In the genomic region with DNA sequence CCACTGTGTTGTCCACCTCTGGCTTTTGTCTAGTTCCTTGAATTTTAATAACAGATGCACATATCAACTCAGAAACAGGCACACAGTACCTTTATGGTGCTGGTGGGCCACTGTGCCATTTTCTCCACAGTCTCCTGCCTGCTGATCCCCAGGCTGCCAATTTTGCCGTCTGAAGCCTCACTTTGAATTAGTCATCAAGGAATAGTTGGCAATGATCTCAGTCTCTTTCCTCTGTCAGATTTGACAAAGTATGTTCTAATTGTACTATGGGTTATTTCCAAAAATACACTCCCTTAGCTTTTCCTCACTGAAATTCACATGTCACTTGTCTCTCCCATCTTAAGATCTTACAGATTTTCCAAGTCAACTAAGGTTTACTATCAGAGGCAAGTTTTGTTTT, we compare ENCODE assay signal across 20 cellular contexts.
DNase-seq lines count a peak whose midpoint lies in the region; ATAC-seq, FAIRE-seq and TF ChIP-seq lines count a peak whose summit lies in the region.
"Had no signal": no experiment of that assay in that cellular context is flagged by ENCODE, and none has a peak within 500 bp of the region (broad histone marks: within the 10 kb centered on the region; RNA-seq: fewer than 3 reads in every experiment).

No MANE protein-coding gene starts in this region.

- FAIRE-seq in astrocyte (lab: Jason Lieb, UNC): no peak

- DNase-seq in GM04503 (ENCODE audit: low read depth): peak; percentile 30
- DNase-seq in astrocyte (ENCODE audit: low read depth): peak; percentile 71
- peak; percentile 43 to 67 for DNase-seq in foreskin fibroblast
- peak; percentile 77 for DNase-seq in sigmoid colon
- no peak for DNase-seq in activated naive CD4-positive, alpha-beta T cell treated with anti-CD3 and anti-CD28 coated beads, Interleukin-2, amount 50 U/mL, for 72 hours (ENCODE audit: low spot score in 2 of 2)
- no peak for DNase-seq in amniotic stem cell (lab: John Stamatoyannopoulos, UW)
- no peak for DNase-seq in natural killer cell
- DNase-seq in midbrain (lab: John Stamatoyannopoulos, UW): no peak
- DNase-seq: activated B cell treated with CpG ODN at 0.5 μM for 24 hours; activated naive CD8-positive, alpha-beta T cell treated with anti-CD3 and anti-CD28 coated beads for 36 hours; C1 segment of cervical spinal cord; colonic mucosa; DMS79; mesendoderm; NCI-H187; NCI-H510A treated with DMSO at 0.1 percent for 48 hours; T-cell; thyroid gland had no signal

- no peaks in the 10 kb centered on the region for H3K27me3 ChIP-seq in astrocyte (ENCODE audit: insufficient read depth, low read length)
- H3K27me3 ChIP-seq in sigmoid colon: no peaks in the 10 kb centered on the region
- H3K27me3 ChIP-seq: colonic mucosa, thyroid gland had no signal

- H3K27ac ChIP-seq in astrocyte (ENCODE audit: low read depth, low read length) (no peak overlapping the region), sigmoid colon (peak overlapping the region in 2 of 4 donors; percentile 41 to 46)
- H3K27ac ChIP-seq: colonic mucosa, parathyroid adenoma, thyroid gland had no signal

- no peak for ATAC-seq in activated naive CD4-positive, alpha-beta T cell treated with anti-CD3 and anti-CD28 coated beads, Interleukin-2, amount 50 U/mL, for 72 hours
- ATAC-seq in natural killer cell: no peak
- ATAC-seq: Panc1, T-cell had no signal

- intact Hi-C loops in sigmoid colon (cut with DNase I): loop anchor here (5.0 kb wide), 2 partner anchors 482 to 1142 kb away; partner anchors contain the start of gene TSHZ1
- intact Hi-C loops in natural killer cell (cut with micrococcal nuclease): no loop called here

- H3K4me1 Mint-ChIP-seq in astrocyte (ENCODE audit: low read depth, unreplicated experiment): peaks cover 15% of the 10 kb centered on the region
- H3K4me1 Mint-ChIP-seq in natural killer cell: peaks cover 5 to 8% of the 10 kb centered on the region in 2 donors

- H3K36me3 Mint-ChIP-seq in astrocyte (ENCODE audit: low read depth, unreplicated experiment) (peaks cover 29% of the 10 kb centered on the region), natural killer cell (no peaks in the 10 kb centered on the region)
- peaks cover 7 to 19% of the 10 kb centered on the region in 2 donors for H3K36me3 Mint-ChIP-seq in activated naive CD4-positive, alpha-beta T cell treated with anti-CD3 and anti-CD28 coated beads, Interleukin-2, amount 50 U/mL, for 72 hours

- H3K27ac Mint-ChIP-seq in astrocyte (ENCODE audit: unreplicated experiment) (no peak overlapping the region), natural killer cell (peak overlapping the region in 1 of 2 donors; percentile 17)
- H3K27ac Mint-ChIP-seq in activated naive CD4-positive, alpha-beta T cell treated with anti-CD3 and anti-CD28 coated beads, Interleukin-2, amount 50 U/mL, for 72 hours: no peak overlapping the region
- H3K27ac Mint-ChIP-seq: activated B cell treated with CpG ODN at 0.5 μM for 24 hours; activated naive CD8-positive, alpha-beta T cell treated with anti-CD3 and anti-CD28 coated beads for 36 hours; T-cell had no signal

- H3K4me3 Mint-ChIP-seq in astrocyte (ENCODE audit: unreplicated experiment): no peak overlapping the region
- H3K4me3 Mint-ChIP-seq in natural killer cell: no peak overlapping the region
- H3K4me3 Mint-ChIP-seq: activated B cell treated with CpG ODN at 0.5 μM for 24 hours; activated naive CD8-positive, alpha-beta T cell treated with anti-CD3 and anti-CD28 coated beads for 36 hours; T-cell had no signal

- H3K4me1 ChIP-seq in astrocyte (ENCODE audit: insufficient read depth, low read length) (peaks cover 3% of the 10 kb centered on the region), sigmoid colon (peaks cover 2 to 26% (median 24%) of the 10 kb centered on the region in 4 donors)
- H3K4me1 ChIP-seq: colonic mucosa, parathyroid adenoma, thyroid gland had no signal

- no peak overlapping the region for H2AFZ ChIP-seq in astrocyte (ENCODE audit: low read depth, low read length)
- H2AFZ ChIP-seq: parathyroid adenoma had no signal

- no peaks in the 10 kb centered on the region for H4K20me1 ChIP-seq in astrocyte (ENCODE audit: insufficient read depth, low read length)

- TF ChIP-seq POLR2A in sigmoid colon (IDR thresholded peaks at IDR 0.05): no peak

- TF ChIP-seq CTCF in astrocyte (IDR thresholded peaks at IDR 0.05; ENCODE audit: insufficient read depth, low read depth, low read length): no peak
- no peak for TF ChIP-seq CTCF in foreskin fibroblast (IDR thresholded peaks at IDR 0.05; ENCODE audit: low read depth, low read length)
- no peak for TF ChIP-seq CTCF in sigmoid colon (IDR thresholded peaks at IDR 0.05)
- no peak for TF ChIP-seq CTCF in natural killer cell (IDR thresholded peaks at IDR 0.05)

- H3K9me3 ChIP-seq in astrocyte (ENCODE audit: insufficient read depth, low read depth, low read length) (peaks cover 3% of the 10 kb centered on the region), sigmoid colon (no peaks in the 10 kb centered on the region)
- H3K9me3 ChIP-seq: colonic mucosa, thyroid gland had no signal

- 52 to 65% methylated on average over 1 of the region's 1 CpG for WGBS in sigmoid colon, 2 donors

- H3K4me2 ChIP-seq in astrocyte (ENCODE audit: low read length): no peak overlapping the region

- H3K36me3 ChIP-seq in astrocyte (ENCODE audit: insufficient read depth, low read length) (peaks cover 12% of the 10 kb centered on the region), sigmoid colon (peaks cover 0 to 26% (median 0%) of the 10 kb centered on the region in 4 donors)
- H3K36me3 ChIP-seq: colonic mucosa had no signal

- H3K9ac ChIP-seq in astrocyte (ENCODE audit: low read length): no peak overlapping the region
- H3K9ac ChIP-seq: parathyroid adenoma had no signal

- no peaks in the 10 kb centered on the region for H3K79me2 ChIP-seq in astrocyte (ENCODE audit: insufficient read depth, low read length)
- H3K79me2 ChIP-seq: parathyroid adenoma had no signal

- H3K4me3 ChIP-seq in astrocyte (ENCODE audit: insufficient read depth, low read depth, low read length): no peak overlapping the region
- H3K4me3 ChIP-seq in foreskin fibroblast (ENCODE audit: low read depth in 1 of 2, low read length in 2 of 2): no peak overlapping the region
- no peak overlapping the region for H3K4me3 ChIP-seq in sigmoid colon
- H3K4me3 ChIP-seq: colonic mucosa, thyroid gland had no signal

- no peak for TF ChIP-seq EP300 in sigmoid colon (IDR thresholded peaks at IDR 0.05)

- H3K9me3 Mint-ChIP-seq in astrocyte (ENCODE audit: unreplicated experiment) (peaks cover 3% of the 10 kb centered on the region), natural killer cell (peaks cover 0 to 2% of the 10 kb centered on the region in 2 donors)
- peaks cover 0 to 19% of the 10 kb centered on the region in 2 donors for H3K9me3 Mint-ChIP-seq in activated naive CD4-positive, alpha-beta T cell treated with anti-CD3 and anti-CD28 coated beads, Interleukin-2, amount 50 U/mL, for 72 hours
- H3K9me3 Mint-ChIP-seq: activated B cell treated with CpG ODN at 0.5 μM for 24 hours, T-cell had no signal

- H3K27me3 Mint-ChIP-seq in astrocyte (ENCODE audit: low read depth, unreplicated experiment): no peaks in the 10 kb centered on the region
- H3K27me3 Mint-ChIP-seq in natural killer cell (ENCODE audit: low read depth in 2 of 2): peaks cover 0 to 1% of the 10 kb centered on the region in 2 donors
- H3K27me3 Mint-ChIP-seq: activated B cell treated with CpG ODN at 0.5 μM for 24 hours had no signal

Comparison
In these comparisons a context has a peak if more than half of its experiments do, and no peak if none do; other contexts are left out.
1. DNase-seq: peak in GM04503 (single experiment), astrocyte (single experiment), foreskin fibroblast (2 of 2) and sigmoid colon (single experiment); none in activated naive CD4-positive, alpha-beta T cell treated with anti-CD3 and anti-CD28 coated beads, Interleukin-2, amount 50 U/mL, for 72 hours (0 of 2), amniotic stem cell (single experiment), natural killer cell (single experiment) and midbrain (single experiment).